ENCODE assay signal across 20 cellular contexts in genomic region chr17:34757106-34757505, GRCh38.
"Had no signal": no experiment of that assay in that cellular context is flagged by ENCODE, and none has a peak within 500 bp of the region (broad histone marks: within the 10 kb centered on the region; RNA-seq: fewer than 3 reads in every experiment).

No MANE protein-coding gene starts in this region.

- ATAC-seq: effector memory CD8-positive, alpha-beta T cell; gastroesophageal sphincter; left cardiac atrium; lower lobe of right lung; right lobe of liver; stimulated activated naive B cell treated with anti-CD40 and anti-IgM and Interleukin-4, amounts not matched to agents 10 μg/mL and 1 μg/mL and 100 μg/mL, for 72 hours; stimulated activated naive CD8-positive, alpha-beta T cell treated with anti-CD3 and anti-CD28 coated beads, Interleukin-15, amount 100 ng/mL, for 72 hours had no signal

- H3K4me1 ChIP-seq: esophagus squamous epithelium, gastroesophageal sphincter, lower lobe of right lung, psoas muscle, right lobe of liver, testis, tibial nerve had no signal

- H3K36me3 ChIP-seq: esophagus squamous epithelium, gastroesophageal sphincter, left ventricle myocardium inferior, lower lobe of right lung, neutrophil, right lobe of liver, tibial nerve had no signal

- DNase-seq: effector memory CD8-positive, alpha-beta T cell; esophagus squamous epithelium; kidney; left cardiac atrium; left ventricle myocardium inferior; lower lobe of right lung; midbrain; stimulated activated CD4-positive, alpha-beta T cell treated with anti-CD3 and anti-CD28 coated beads, Interleukin-2, amount 100 ng/mL, for 24 hours; stimulated activated CD4-positive, alpha-beta T cell treated with anti-CD3 and anti-CD28 coated beads, Interleukin-4, amount 100 ng/mL, for 4 hours; stimulated activated naive B cell treated with anti-CD40 and anti-IgM and Interleukin-4, amounts not matched to agents 10 μg/mL and 1 μg/mL and 100 μg/mL, for 72 hours; stimulated activated naive CD8-positive, alpha-beta T cell treated with anti-CD3 and anti-CD28 coated beads, Interleukin-15, amount 100 ng/mL, for 72 hours; testis had no signal

- H3K4me3 Mint-ChIP-seq: effector memory CD8-positive, alpha-beta T cell; memory B cell; stimulated activated naive B cell treated with anti-CD40 and anti-IgM and Interleukin-4, amounts not matched to agents 10 μg/mL and 1 μg/mL and 100 μg/mL, for 72 hours; stimulated activated naive CD8-positive, alpha-beta T cell treated with anti-CD3 and anti-CD28 coated beads, Interleukin-15, amount 100 ng/mL, for 72 hours had no signal

- H3K4me3 ChIP-seq: esophagus squamous epithelium, gastroesophageal sphincter, hepatocyte, left ventricle myocardium inferior, lower lobe of right lung, psoas muscle, right lobe of liver, testis, tibial nerve had no signal

- H3K27ac Mint-ChIP-seq: effector memory CD8-positive, alpha-beta T cell; memory B cell; stimulated activated naive B cell treated with anti-CD40 and anti-IgM and Interleukin-4, amounts not matched to agents 10 μg/mL and 1 μg/mL and 100 μg/mL, for 72 hours; stimulated activated naive CD8-positive, alpha-beta T cell treated with anti-CD3 and anti-CD28 coated beads, Interleukin-15, amount 100 ng/mL, for 72 hours had no signal

- H3K9me3 ChIP-seq: esophagus squamous epithelium, gastroesophageal sphincter, left ventricle myocardium inferior, lower lobe of right lung, neutrophil, psoas muscle, right lobe of liver, testis, tibial nerve had no signal

- H3K9me3 Mint-ChIP-seq: effector memory CD8-positive, alpha-beta T cell; nephron progenitor cell; stimulated activated naive B cell treated with anti-CD40 and anti-IgM and Interleukin-4, amounts not matched to agents 10 μg/mL and 1 μg/mL and 100 μg/mL, for 72 hours; stimulated activated naive CD8-positive, alpha-beta T cell treated with anti-CD3 and anti-CD28 coated beads, Interleukin-15, amount 100 ng/mL, for 72 hours had no signal

- H3K27ac ChIP-seq: esophagus squamous epithelium, gastroesophageal sphincter, hepatocyte, left ventricle myocardium inferior, lower lobe of right lung, neutrophil, psoas muscle, right lobe of liver, testis, tibial nerve had no signal

- H3K27me3 ChIP-seq: right lobe of liver, testis, tibial nerve had no signal

- H3K4me1 Mint-ChIP-seq: memory B cell; stimulated activated naive B cell treated with anti-CD40 and anti-IgM and Interleukin-4, amounts not matched to agents 10 μg/mL and 1 μg/mL and 100 μg/mL, for 72 hours; stimulated activated naive CD8-positive, alpha-beta T cell treated with anti-CD3 and anti-CD28 coated beads, Interleukin-15, amount 100 ng/mL, for 72 hours had no signal

- H3K36me3 Mint-ChIP-seq: memory B cell; stimulated activated naive B cell treated with anti-CD40 and anti-IgM and Interleukin-4, amounts not matched to agents 10 μg/mL and 1 μg/mL and 100 μg/mL, for 72 hours had no signal
